ENCODE assay signal across 8 cellular contexts in the genomic region with DNA sequence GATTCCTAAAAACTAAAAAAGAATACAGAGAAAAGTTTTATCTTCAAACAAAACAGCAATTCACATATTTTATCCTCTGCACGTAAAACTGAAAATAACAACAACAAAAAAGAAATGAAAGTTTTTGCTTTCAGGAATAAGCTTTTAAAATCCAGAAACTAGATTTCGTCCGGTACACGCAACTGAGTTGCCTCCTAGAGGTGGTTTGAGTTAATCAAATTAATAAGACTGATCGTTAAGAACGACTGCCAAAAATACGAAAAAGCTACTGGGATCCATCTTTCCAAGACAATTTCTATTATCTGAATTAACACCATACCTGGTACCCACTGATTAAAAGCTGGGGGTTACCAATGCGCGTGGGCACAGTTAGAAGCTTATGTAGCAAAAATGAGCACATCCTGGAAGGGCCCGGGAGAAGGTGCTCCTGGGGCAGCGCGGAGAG. TPM values are rescaled to one million over a fixed set of nuclear protein-coding genes. Genes with fewer than 3 reads are reported as not detected.
DNase-seq lines count a peak whose midpoint lies in the region; ATAC-seq and TF ChIP-seq lines count a peak whose summit lies in the region.

No MANE protein-coding gene starts in this region.

- H3K36me3 ChIP-seq in RWPE2 (ENCODE audit: low read depth) (peaks cover 40% of the 10 kb centered on the region), fibroblast of lung (ENCODE audit: control insufficient read depth, insufficient read depth, low read length) (peaks cover 2% of the 10 kb centered on the region), rectal smooth muscle tissue (ENCODE audit: control insufficient read depth, insufficient read depth, low read length) (peaks cover 3% of the 10 kb centered on the region)

- no peak for DNase-seq in stimulated activated naive CD8-positive, alpha-beta T cell treated with anti-CD3 and anti-CD28 coated beads, Interleukin-15, Interleukin-2, amounts not matched to agents 100 U/mL and 50 U/mL, for 24 hours
- no peak for DNase-seq in RWPE2 (ENCODE audit: low spot score)
- DNase-seq in fibroblast of lung (ENCODE audit: low read depth in 2 of 2) = peak in 1 of 2 donors; percentile 4
- no peak for DNase-seq in stimulated activated CD4-positive, alpha-beta T cell treated with anti-CD3 and anti-CD28 coated beads, Interleukin-4, amount 100 ng/mL, for 24 hours
- no peak for DNase-seq in NCI-H1417 (lab: John Stamatoyannopoulos, UW)

- H3K4me2 ChIP-seq in fibroblast of lung (ENCODE audit: extremely low read depth, insufficient read depth, low read length) = peak overlapping the region; percentile 78

- H3K9me3 ChIP-seq in RWPE2 (ENCODE audit: severe bottlenecking) (no peaks in the 10 kb centered on the region), fibroblast of lung (ENCODE audit: control insufficient read depth, insufficient read depth, low read depth, low read length) (no peaks in the 10 kb centered on the region)

- H3K27me3 Mint-ChIP-seq in stimulated activated naive CD8-positive, alpha-beta T cell treated with anti-CD3 and anti-CD28 coated beads, Interleukin-15, Interleukin-2, amounts not matched to agents 100 ng/mL and 50 ng/mL, for 24 hours = no peaks in the 10 kb centered on the region

- H3K9me3 Mint-ChIP-seq in stimulated activated naive CD8-positive, alpha-beta T cell treated with anti-CD3 and anti-CD28 coated beads, Interleukin-15, Interleukin-2, amounts not matched to agents 100 ng/mL and 50 ng/mL, for 24 hours = no peaks in the 10 kb centered on the region

- H3K4me1 ChIP-seq in RWPE2 (ENCODE audit: insufficient read depth, poor library complexity, severe bottlenecking) (peaks cover 6% of the 10 kb centered on the region), fibroblast of lung (ENCODE audit: control insufficient read depth, extremely low read depth, insufficient read depth, low read length) (no peaks in the 10 kb centered on the region), rectal smooth muscle tissue (ENCODE audit: control insufficient read depth, insufficient read depth, low read length) (no peaks in the 10 kb centered on the region)

- H3K4me3 Mint-ChIP-seq in stimulated activated naive CD8-positive, alpha-beta T cell treated with anti-CD3 and anti-CD28 coated beads, Interleukin-15, Interleukin-2, amounts not matched to agents 100 ng/mL and 50 ng/mL, for 24 hours = peak overlapping the region; percentile 90

- H3K27ac ChIP-seq in RWPE2 (ENCODE audit: poor library complexity, severe bottlenecking) = peak overlapping the region; percentile 60
- peak overlapping the region; percentile 70 for H3K27ac ChIP-seq in fibroblast of lung (ENCODE audit: insufficient read depth, low read length)
- H3K27ac ChIP-seq in rectal smooth muscle tissue (ENCODE audit: low read depth, low read length) = peak overlapping the region; percentile 58

- H3K27me3 ChIP-seq in RWPE2 (ENCODE audit: insufficient read depth, poor library complexity, severe bottlenecking) (no peaks in the 10 kb centered on the region), fibroblast of lung (ENCODE audit: control insufficient read depth, insufficient read depth, low read length) (no peaks in the 10 kb centered on the region), rectal smooth muscle tissue (ENCODE audit: control insufficient read depth, insufficient read depth, low read length) (no peaks in the 10 kb centered on the region)

- peaks cover 53% of the 10 kb centered on the region for H3K36me3 Mint-ChIP-seq in stimulated activated naive CD8-positive, alpha-beta T cell treated with anti-CD3 and anti-CD28 coated beads, Interleukin-15, Interleukin-2, amounts not matched to agents 100 ng/mL and 50 ng/mL, for 24 hours (ENCODE audit: low read depth)

- TF ChIP-seq CTCF in RWPE2 (IDR thresholded peaks at IDR 0.05; ENCODE audit: poor library complexity, severe bottlenecking) = peak; percentile 8
- TF ChIP-seq CTCF in fibroblast of lung (conservative IDR thresholded peaks at IDR 0.05 in 1 of 2, IDR thresholded peaks at IDR 0.05 in 1 of 2; ENCODE audit: low read depth in 1 of 2, low read length in 2 of 2) = peak in 1 of 2 donors; percentile 12

- H3K4me3 ChIP-seq in RWPE2 (ENCODE audit: severe bottlenecking) = peak overlapping the region; percentile 93
- H3K4me3 ChIP-seq in fibroblast of lung (replicated peaks in 1 of 4; ENCODE audit: control extremely low read depth in 1 of 4, insufficient read depth in 1 of 4, low read depth in 3 of 4, low read length in 4 of 4) = peak overlapping the region; percentile 90 to 98 (median 94)
- H3K4me3 ChIP-seq in rectal smooth muscle tissue (ENCODE audit: low read length) = peak overlapping the region; percentile 63

- H4K20me1 ChIP-seq in fibroblast of lung (ENCODE audit: control insufficient read depth, extremely low read depth, insufficient read depth, low read length) = no peaks in the 10 kb centered on the region

- no peak for ATAC-seq in stimulated activated naive CD8-positive, alpha-beta T cell treated with anti-CD3 and anti-CD28 coated beads, Interleukin-15, Interleukin-2, amounts not matched to agents 100 U/mL and 50 U/mL, for 24 hours
- ATAC-seq in RWPE2 (ENCODE audit: low read depth) = no peak
- ATAC-seq in HG03469 (IDR thresholded peaks at IDR 0.05; ENCODE audit: unreplicated experiment) = no peak

- peak overlapping the region; percentile 76 for H2AFZ ChIP-seq in fibroblast of lung (ENCODE audit: low read length)

- peaks cover 18% of the 10 kb centered on the region for H3K79me2 ChIP-seq in fibroblast of lung (ENCODE audit: control insufficient read depth, insufficient read depth, low read length)

- H3K9ac ChIP-seq in fibroblast of lung (ENCODE audit: insufficient read depth, low read length) = peak overlapping the region; percentile 81
- peak overlapping the region; percentile 74 for H3K9ac ChIP-seq in rectal smooth muscle tissue (ENCODE audit: low read length)

- H3K27ac Mint-ChIP-seq in stimulated activated naive CD8-positive, alpha-beta T cell treated with anti-CD3 and anti-CD28 coated beads, Interleukin-15, Interleukin-2, amounts not matched to agents 100 ng/mL and 50 ng/mL, for 24 hours = peak overlapping the region; percentile 93

- peaks cover 36% of the 10 kb centered on the region for H3K4me1 Mint-ChIP-seq in stimulated activated naive CD8-positive, alpha-beta T cell treated with anti-CD3 and anti-CD28 coated beads, Interleukin-15, Interleukin-2, amounts not matched to agents 100 ng/mL and 50 ng/mL, for 24 hours (ENCODE audit: low read depth)

RNA-seq across cellular contexts. Expression of a gene that starts 0.7 kb away (rescaled TPM):
- total RNA-seq in fibroblast of lung = 39.6 and 62.4 TPM in 2 replicates
- 55.6 and 56.6 TPM in 2 replicates for polyA plus RNA-seq in fibroblast of lung
- polyA plus RNA-seq in fibroblast of lung (2012) = 53.5 and 58.3 TPM in 2 replicates
- 19.9 and 29.3 TPM in 2 replicates for polyA minus RNA-seq in fibroblast of lung (ENCODE audit: low replicate concordance)

RNA-seq across cellular contexts. Expression of a gene that starts 29.6 kb away (rescaled TPM):
- total RNA-seq in fibroblast of lung = 7.8 and 8.7 TPM in 2 replicates
- polyA plus RNA-seq in fibroblast of lung = 14.2 and 14.4 TPM in 2 replicates
- polyA plus RNA-seq in fibroblast of lung (2012) = 8.5 and 9.0 TPM in 2 replicates
- polyA minus RNA-seq in fibroblast of lung (ENCODE audit: low replicate concordance) = 3.4 and 3.5 TPM in 2 replicates

RNA-seq across cellular contexts. Expression of a gene that starts 30.7 kb away (rescaled TPM):
- 227 and 245 TPM in 2 replicates for total RNA-seq in fibroblast of lung
- 489 and 585 TPM in 2 replicates for polyA plus RNA-seq in fibroblast of lung
- 289 and 347 TPM in 2 replicates for polyA plus RNA-seq in fibroblast of lung (2012)
- 119 and 149 TPM in 2 replicates for polyA minus RNA-seq in fibroblast of lung (ENCODE audit: low replicate concordance)
